Comparison of ENCODE assay signal across 30 cellular contexts in the genomic region with DNA sequence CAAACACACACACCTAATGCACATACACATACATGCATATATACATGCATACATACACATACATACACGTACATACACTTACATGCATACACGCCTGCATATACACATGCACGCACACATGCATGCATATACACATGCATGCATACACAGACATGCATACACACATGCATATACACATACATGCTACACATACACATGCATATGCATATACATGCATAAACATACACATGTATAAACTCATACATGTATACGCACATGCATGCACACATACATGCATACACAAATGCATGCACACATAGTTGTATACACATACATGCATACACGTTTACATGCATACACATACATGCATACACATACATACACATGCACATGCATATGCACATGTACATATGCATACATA.
"Had no signal": no experiment of that assay in that cellular context is flagged by ENCODE, and none has a peak within 500 bp of the region (broad histone marks: within the 10 kb centered on the region; RNA-seq: fewer than 3 reads in every experiment).

No MANE protein-coding gene starts in this region.

- H3K27ac ChIP-seq: SJCRH30, SK-N-MC, WERI-Rb-1 had no signal

- DNase-seq: activated CD4-positive, alpha-beta memory T cell treated with anti-CD3 and anti-CD28 coated beads, Interleukin-2, amount 10 ng/mL, durations not matched to agents 7 days and 5 days; activated CD4-positive, alpha-beta T cell treated with anti-CD3 and anti-CD28 coated beads for 1 hour; activated CD4-positive, alpha-beta T cell treated with anti-CD3 and anti-CD28 coated beads for 48 hours; activated CD4-positive, CD25-positive, alpha-beta regulatory T cell; activated CD8-positive, alpha-beta memory T cell treated with anti-CD3 and anti-CD28 coated beads for 24 hours; activated CD8-positive, alpha-beta memory T cell treated with anti-CD3 and anti-CD28 coated beads, Interleukin-2, amount 10 ng/mL, durations not matched to agents 7 days and 5 days; activated CD8-positive, alpha-beta memory T cell treated with anti-CD3 and anti-CD28 coated beads, Interleukin-2, amount 50 U/mL, for 48 hours; activated effector memory CD4-positive, alpha-beta T cell treated with Interleukin-2 at 50 U/mL for 16 hours; activated naive CD4-positive, alpha-beta T cell treated with anti-CD3 and anti-CD28 coated beads, Interleukin-2, amount 10 ng/mL, durations not matched to agents 7 days and 5 days; activated naive CD8-positive, alpha-beta T cell treated with anti-CD3 and anti-CD28 coated beads, Interleukin-2, amount 50 U/mL, for 24 hours; activated T-cell treated with anti-CD3 and anti-CD28 coated beads, Interleukin-2, amount 50 U/mL, for 48 hours; anterior cingulate cortex; caudate nucleus; cerebellar nuclear complex; Kasumi-1; MM.1S; MV-4-11; NCI-H1092; NCI-H1436 treated with DMSO at 0.1 percent for 48 hours; NCI-H1694 treated with DMSO at 0.1 percent for 48 hours; NCI-H2029; NCI-H345; NCI-H524 treated with DMSO at 0.1 percent for 48 hours; SHP77; SJCRH30; T1000; WERI-Rb-1 had no signal

- H3K4me3 ChIP-seq: SJCRH30, SK-N-MC had no signal

- FAIRE-seq: bronchial epithelial cell had no signal

- H3K9me3 ChIP-seq: SJCRH30 had no signal

- ATAC-seq: activated CD8-positive, alpha-beta memory T cell treated with anti-CD3 and anti-CD28 coated beads, Interleukin-2, amount 10 ng/mL, durations not matched to agents 7 days and 5 days; activated naive CD8-positive, alpha-beta T cell treated with anti-CD3 and anti-CD28 coated beads, Interleukin-2, amount 50 U/mL, for 24 hours; Panc1 had no signal
